1 cellular context compared by ENCODE assay signal in the genomic region with DNA sequence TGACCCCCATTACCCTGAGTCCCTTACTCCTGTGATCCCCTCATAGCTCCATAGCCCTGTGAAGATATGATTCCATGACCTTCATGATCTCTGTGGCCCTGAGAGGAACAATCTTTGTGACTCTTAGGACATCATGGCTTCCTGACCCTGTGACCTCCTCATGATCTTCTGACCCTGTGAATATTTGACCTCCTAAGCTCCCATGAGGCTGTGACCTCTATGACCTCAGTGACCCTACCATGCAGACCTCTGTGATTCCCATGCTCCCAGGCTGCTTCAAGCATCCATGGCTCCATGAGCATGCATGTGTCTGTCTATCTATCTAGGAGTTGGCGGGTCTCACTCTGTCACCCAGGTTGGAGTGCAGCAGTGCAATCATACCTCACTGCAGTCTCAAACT.
TF ChIP-seq lines count a peak whose summit lies in the region.

No MANE protein-coding gene starts in this region.

TF ChIP-seq in HepG2, 621 proteins besides CTCF, POLR2A, EP300 and RAD21:
- TF ChIP-seq RBM22 (optimal IDR thresholded peaks at IDR 0.05; ENCODE audit: low read length) (peak; percentile 7), SKI (IDR thresholded peaks at IDR 0.05; ENCODE audit: partially characterized antibody) (no peak), TSC22D2 (CRISPR knock-in tag; IDR thresholded peaks at IDR 0.05; ENCODE audit: borderline replicate concordance) (no peak), HES4 (CRISPR knock-in tag; IDR thresholded peaks at IDR 0.05; ENCODE audit: borderline replicate concordance) (no peak), CCAR2 (optimal IDR thresholded peaks at IDR 0.05; ENCODE audit: low read depth, low read length) (no peak), NR2F6 (IDR thresholded peaks at IDR 0.05) (peak; percentile 54; the same call in 1 of the 2 replicates), NR2F6 (CRISPR knock-in tag; IDR thresholded peaks at IDR 0.05) (no peak)
